In genomic region chr6:157099912-157100593, GRCh38 we compare ENCODE assay signal across 8 cellular contexts.
DNase-seq lines count a peak whose midpoint lies in the region; ATAC-seq and TF ChIP-seq lines count a peak whose summit lies in the region.

No MANE protein-coding gene starts in this region.

- ATAC-seq in HG02610 (IDR thresholded peaks at IDR 0.05; ENCODE audit: unreplicated experiment) (peak; percentile 100), T-cell (replicated peaks in 1 of 4) (peak; percentile 93 to 99 (median 98))

- H3K27ac Mint-ChIP-seq in T-cell, result peak overlapping the region; percentile 93 to 94

- H3K4me3 Mint-ChIP-seq in T-cell, result peak overlapping the region; percentile 37 to 61 (median 42)

- TF ChIP-seq CTCF in GM13977 (IDR thresholded peaks at IDR 0.05; ENCODE audit: extremely low read depth, insufficient read depth, missing control alignments) (no peak), dorsolateral prefrontal cortex (IDR thresholded peaks at IDR 0.05 in 54 of 56, conservative IDR thresholded peaks at IDR 0.05 in 2 of 56; ENCODE audit: low read depth in 1 of 56, partially characterized antibody in 56 of 56) (no peak)

- in situ Hi-C loops in GM13977 (cut with MboI; ENCODE audit: low pct_unique_long_range_greater_than_20kb, low sequenced_read_pairs, unreplicated experiment), result no loop called here

- DNase-seq in GM13977 (ENCODE audit: low spot score) (peak; percentile 63), T-cell (peak in 32 of 34 experiments; percentile 5 to 59 (median 37)), HT-29 (ENCODE audit: low spot score) (no peak), dorsolateral prefrontal cortex (no peak), nucleus accumbens (lab: John Stamatoyannopoulos, UW) (no peak)
- DNase-seq in effector CD4-positive, alpha-beta T cell, result peak; percentile 22
- DNase-seq in stimulated activated naive CD4-positive, alpha-beta T cell (lab: John Stamatoyannopoulos, UW), result peak in 4 of 6 experiments; percentile 6 to 62 (median 52)

- peaks cover 16% of the 10 kb centered on the region for H3K36me3 Mint-ChIP-seq in T-cell

- peaks cover 60 to 72% (median 70%) of the 10 kb centered on the region in 3 donors for H3K4me1 Mint-ChIP-seq in T-cell

- H3K27ac ChIP-seq in dorsolateral prefrontal cortex, result no peak overlapping the region

- H3K9me3 Mint-ChIP-seq in T-cell, result no peaks in the 10 kb centered on the region

- POLR2A ChIA-PET in T-cell (lab: Charles Lee), result no interaction called here

- intact Hi-C loops in dorsolateral prefrontal cortex (cut with DNase I), result loop anchor here in 1 of 2 donors (10.0 kb wide), 1 partner anchor 55 kb away; no protein-coding TSS in a partner anchor

- H3K4me3 ChIP-seq in dorsolateral prefrontal cortex, result no peak overlapping the region

- H3K27me3 Mint-ChIP-seq in T-cell, result no peaks in the 10 kb centered on the region

- no peaks in the 10 kb centered on the region for H3K27me3 ChIP-seq in dorsolateral prefrontal cortex

- CTCF ChIA-PET in T-cell (lab: Charles Lee), result interaction anchor here in 1 of 2 donors (0.6 kb wide), 1 partner anchor 25 kb away, joined by 3 read pairs; no protein-coding TSS in a partner anchor

Comparison
In these comparisons a context has a peak if more than half of its experiments do, and no peak if none do; other contexts are left out.
1. DNase-seq: peak in GM13977 (single experiment), T-cell (32 of 34), effector CD4-positive, alpha-beta T cell (single experiment) and stimulated activated naive CD4-positive, alpha-beta T cell (4 of 6); none in HT-29 (single experiment), dorsolateral prefrontal cortex (0 of 10) and nucleus accumbens (0 of 56).